Comparison of ENCODE assay signal across 1 cellular context in the genomic region with DNA sequence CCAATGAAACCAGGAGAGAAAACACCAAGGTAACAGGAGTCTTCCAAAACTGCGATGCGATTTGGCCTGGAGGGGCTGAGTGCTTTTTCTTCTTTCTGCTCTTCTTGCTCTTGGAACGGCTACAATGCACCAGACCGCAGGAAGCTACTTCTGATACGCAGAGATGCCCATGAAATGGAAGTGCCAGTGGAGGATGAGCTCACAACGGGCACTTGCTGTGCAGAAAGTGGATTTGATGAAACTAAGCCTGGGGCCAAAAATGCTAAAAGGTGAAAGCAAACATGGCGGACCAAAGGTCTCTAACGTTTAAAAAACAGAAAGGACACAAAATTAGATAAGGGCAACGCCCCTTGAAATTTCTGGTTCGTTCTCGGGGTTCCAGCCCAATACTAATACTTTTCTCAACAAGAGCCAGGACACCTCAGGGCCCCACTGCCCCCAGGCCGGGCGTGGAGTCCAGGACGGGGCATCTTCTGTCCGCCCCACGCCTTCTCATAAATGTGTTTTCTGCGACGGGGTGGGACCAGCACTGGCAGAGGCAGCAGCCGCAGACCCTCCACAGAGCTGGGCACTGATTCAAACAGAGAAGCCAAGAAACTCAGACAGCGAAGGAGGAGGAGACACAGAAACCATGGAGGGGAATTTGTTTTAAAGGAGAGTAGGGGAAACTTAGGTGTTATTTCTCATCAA.
TF ChIP-seq lines count a peak whose summit lies in the region.

No MANE protein-coding gene starts in this region.

TF ChIP-seq in HepG2, 621 proteins besides CTCF, POLR2A, EP300 and RAD21 (continued from another document):
- TF ChIP-seq ZNF646 (CRISPR knock-in tag; IDR thresholded peaks at IDR 0.05) = no peak
- no peak for TF ChIP-seq TP53 (CRISPR knock-in tag; conservative IDR thresholded peaks at IDR 0.05)
- TF ChIP-seq FOXK1 (CRISPR knock-in tag; IDR thresholded peaks at IDR 0.05; ENCODE audit: borderline replicate concordance, low read depth) = no peak
- no peak for TF ChIP-seq ZNF563 (CRISPR knock-in tag; IDR thresholded peaks at IDR 0.05)
- TF ChIP-seq ZNF549 (CRISPR knock-in tag; IDR thresholded peaks at IDR 0.05) = no peak
- TF ChIP-seq POLR2AphosphoS2 (IDR thresholded peaks at IDR 0.05; ENCODE audit: low read depth, low read length) = no peak
- no peak for TF ChIP-seq TIGD3 (CRISPR knock-in tag; IDR thresholded peaks at IDR 0.05; ENCODE audit: borderline replicate concordance)
- TF ChIP-seq GLI4 (CRISPR knock-in tag; IDR thresholded peaks at IDR 0.05; ENCODE audit: borderline replicate concordance) = no peak
- no peak for TF ChIP-seq ZBTB42 (CRISPR knock-in tag; IDR thresholded peaks at IDR 0.05)
- TF ChIP-seq ZFP36L1 (CRISPR knock-in tag; IDR thresholded peaks at IDR 0.05) = no peak
- no peak for TF ChIP-seq ZNF274 (CRISPR knock-in tag; IDR thresholded peaks at IDR 0.05)
- TF ChIP-seq ZFP82 (CRISPR knock-in tag; IDR thresholded peaks at IDR 0.05; ENCODE audit: borderline replicate concordance) = no peak
- no peak for TF ChIP-seq ZNF7 (CRISPR knock-in tag; IDR thresholded peaks at IDR 0.05)
- no peak for TF ChIP-seq NFYB (CRISPR knock-in tag; IDR thresholded peaks at IDR 0.05)
